Comparison of ENCODE assay signal across 1 cellular context in the genomic region with DNA sequence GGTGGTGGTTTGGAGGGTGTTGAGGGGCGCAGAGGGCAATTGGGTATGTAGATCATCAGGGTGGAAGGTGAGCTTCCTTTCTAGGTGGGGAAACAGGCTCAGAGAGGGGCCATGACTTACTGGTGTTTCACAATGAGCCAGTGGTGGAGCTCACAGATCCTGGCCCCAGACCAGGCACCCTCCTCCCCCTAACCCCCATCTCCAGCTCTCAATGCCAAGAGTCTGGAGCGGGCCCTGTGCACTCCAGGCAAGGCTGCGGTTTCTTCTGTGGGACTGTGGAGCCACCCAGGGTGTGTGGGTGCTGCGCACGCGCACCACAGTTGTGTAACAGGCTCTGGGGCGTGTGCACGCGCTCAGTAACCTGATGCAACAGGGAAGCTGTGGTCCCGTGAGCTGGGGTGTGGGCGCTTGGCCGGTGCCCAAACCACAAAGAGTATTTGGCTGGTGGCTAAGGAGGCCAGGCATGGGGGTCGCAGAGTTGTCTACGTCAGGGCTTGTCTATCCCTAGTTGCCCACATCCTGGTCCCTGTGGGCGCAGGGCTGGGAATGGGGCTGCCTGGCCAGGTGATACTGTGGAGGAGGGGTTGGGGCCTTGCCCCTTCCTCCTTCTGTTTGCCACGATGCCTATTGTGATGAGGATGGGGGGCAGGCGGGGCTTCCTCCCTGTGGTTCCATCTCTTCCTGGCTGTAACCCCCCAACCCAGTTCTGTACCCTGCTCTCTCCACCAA.
TF ChIP-seq lines count a peak whose summit lies in the region.

No MANE protein-coding gene starts in this region.

TF ChIP-seq in GM23338, 12 proteins besides CTCF, POLR2A, EP300 and RAD21 (continued from another document):
- TF ChIP-seq REST (IDR thresholded peaks at IDR 0.05; ENCODE audit: unreplicated experiment) (no peak), JUNB (IDR thresholded peaks at IDR 0.05; ENCODE audit: unreplicated experiment) (no peak), ETS1 (IDR thresholded peaks at IDR 0.05) (no peak), EZH2phosphoT487 (IDR thresholded peaks at IDR 0.05; ENCODE audit: unreplicated experiment) (no peak), CREB1 (CRISPR knock-in tag; IDR thresholded peaks at IDR 0.05; ENCODE audit: low read depth) (no peak)
